ENCODE assay signal across 1 cellular context in the genomic region with DNA sequence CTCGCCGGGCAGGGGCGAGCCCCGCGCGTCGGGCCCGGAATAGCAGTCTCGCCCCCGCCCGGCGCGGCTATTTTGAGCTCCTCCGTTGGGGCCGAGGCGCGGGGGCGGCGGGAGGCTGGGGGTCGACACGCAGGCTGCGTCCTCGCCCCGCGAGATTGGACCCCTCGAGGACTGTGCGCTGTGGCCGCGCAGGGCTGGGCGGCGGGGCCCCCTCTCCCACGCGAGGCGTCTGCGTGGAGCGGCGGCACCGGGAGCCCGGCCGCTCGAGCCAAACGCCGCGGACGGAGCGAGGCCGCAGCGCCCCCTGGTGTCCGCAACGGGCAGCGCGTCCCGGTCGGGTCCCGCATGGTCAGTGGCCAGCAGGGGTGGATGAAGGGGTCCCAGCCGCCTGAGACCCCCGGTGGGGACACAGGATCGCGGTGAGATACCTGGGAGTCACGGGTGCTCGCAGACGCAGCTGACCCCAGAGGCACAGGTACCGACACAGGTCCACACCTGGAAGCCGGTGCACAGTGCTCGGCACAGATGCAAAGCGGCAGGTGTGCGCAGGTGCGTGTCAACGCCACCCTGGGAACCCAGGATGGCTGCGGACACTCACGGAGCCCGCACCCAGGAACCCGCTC.
TF ChIP-seq lines count a peak whose summit lies in the region.

No MANE protein-coding gene starts in this region.

TF ChIP-seq in HepG2, 621 proteins besides CTCF, POLR2A, EP300 and RAD21 (continued from another document and continues in another):
- TF ChIP-seq, protein P1, sequence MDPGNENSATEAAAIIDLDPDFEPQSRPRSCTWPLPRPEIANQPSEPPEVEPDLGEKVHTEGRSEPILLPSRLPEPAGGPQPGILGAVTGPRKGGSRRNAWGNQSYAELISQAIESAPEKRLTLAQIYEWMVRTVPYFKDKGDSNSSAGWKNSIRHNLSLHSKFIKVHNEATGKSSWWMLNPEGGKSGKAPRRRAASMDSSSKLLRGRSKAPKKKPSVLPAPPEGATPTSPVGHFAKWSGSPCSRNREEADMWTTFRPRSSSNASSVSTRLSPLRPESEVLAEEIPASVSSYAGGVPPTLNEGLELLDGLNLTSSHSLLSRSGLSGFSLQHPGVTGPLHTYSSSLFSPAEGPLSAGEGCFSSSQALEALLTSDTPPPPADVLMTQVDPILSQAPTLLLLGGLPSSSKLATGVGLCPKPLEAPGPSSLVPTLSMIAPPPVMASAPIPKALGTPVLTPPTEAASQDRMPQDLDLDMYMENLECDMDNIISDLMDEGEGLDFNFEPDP (CRISPR knock-in tag; conservative IDR thresholded peaks at IDR 0.05) = no peak
- TF ChIP-seq SMARCC2 (IDR thresholded peaks at IDR 0.05) (no peak), ZC3H4 (CRISPR knock-in tag; IDR thresholded peaks at IDR 0.05; ENCODE audit: borderline replicate concordance) (no peak), FOXK2 (IDR thresholded peaks at IDR 0.05) (no peak), MTA1 (CRISPR knock-in tag; IDR thresholded peaks at IDR 0.05; ENCODE audit: borderline replicate concordance) (no peak), SMC3 (IDR thresholded peaks at IDR 0.05; ENCODE audit: low read length) (peak; percentile 21; the same call in 1 of the 2 replicates), HNRNPH1 (optimal IDR thresholded peaks at IDR 0.05; ENCODE audit: low read depth, low read length) (no peak), ZNF792 (CRISPR knock-in tag; IDR thresholded peaks at IDR 0.05) (no peak), RFXAP (CRISPR knock-in tag; IDR thresholded peaks at IDR 0.05; ENCODE audit: borderline replicate concordance) (no peak), ZNF678 (CRISPR knock-in tag; IDR thresholded peaks at IDR 0.05) (no peak), ZC3H13 (CRISPR knock-in tag; IDR thresholded peaks at IDR 0.05) (no peak), HMG20A (CRISPR knock-in tag; IDR thresholded peaks at IDR 0.05; ENCODE audit: borderline replicate concordance) (no peak), ZNF709 (CRISPR knock-in tag; IDR thresholded peaks at IDR 0.05) (no peak), ZKSCAN1 (IDR thresholded peaks at IDR 0.05; ENCODE audit: low read length) (no peak), GRHL1 (CRISPR knock-in tag; conservative IDR thresholded peaks at IDR 0.05) (no peak), YY1 (IDR thresholded peaks at IDR 0.05; ENCODE audit: insufficient read depth, insufficient replicate concordance, low read depth, low read length) (peak; percentile 2), ZNF883 (CRISPR knock-in tag; IDR thresholded peaks at IDR 0.05; ENCODE audit: not compliant biosample characterization) (no peak), ZBTB49 (CRISPR knock-in tag; IDR thresholded peaks at IDR 0.05; ENCODE audit: borderline replicate concordance) (no peak), PLSCR1 (CRISPR knock-in tag; IDR thresholded peaks at IDR 0.05; ENCODE audit: borderline replicate concordance) (no peak), STAG1 (CRISPR knock-in tag; IDR thresholded peaks at IDR 0.05) (peak; percentile 92), ZNF414 (CRISPR knock-in tag; IDR thresholded peaks at IDR 0.05) (no peak), EEA1 (CRISPR knock-in tag; IDR thresholded peaks at IDR 0.05; ENCODE audit: borderline replicate concordance) (no peak), ZNF34 (CRISPR knock-in tag; IDR thresholded peaks at IDR 0.05; ENCODE audit: borderline replicate concordance) (no peak), CBFB (CRISPR knock-in tag; IDR thresholded peaks at IDR 0.05) (no peak), ETV6 (CRISPR knock-in tag; conservative IDR thresholded peaks at IDR 0.05) (0 out of 2 replicates have a peak, but pooled peaks have one; percentile 10), ZNF576 (CRISPR knock-in tag; IDR thresholded peaks at IDR 0.05) (no peak), ZNF431 (CRISPR knock-in tag; IDR thresholded peaks at IDR 0.05; ENCODE audit: borderline replicate concordance, low read depth) (0 out of 2 replicates have a peak, but pooled peaks have one; percentile 24), HOMEZ (CRISPR knock-in tag; IDR thresholded peaks at IDR 0.05; ENCODE audit: low read depth) (no peak)
- TF ChIP-seq, protein P2, sequence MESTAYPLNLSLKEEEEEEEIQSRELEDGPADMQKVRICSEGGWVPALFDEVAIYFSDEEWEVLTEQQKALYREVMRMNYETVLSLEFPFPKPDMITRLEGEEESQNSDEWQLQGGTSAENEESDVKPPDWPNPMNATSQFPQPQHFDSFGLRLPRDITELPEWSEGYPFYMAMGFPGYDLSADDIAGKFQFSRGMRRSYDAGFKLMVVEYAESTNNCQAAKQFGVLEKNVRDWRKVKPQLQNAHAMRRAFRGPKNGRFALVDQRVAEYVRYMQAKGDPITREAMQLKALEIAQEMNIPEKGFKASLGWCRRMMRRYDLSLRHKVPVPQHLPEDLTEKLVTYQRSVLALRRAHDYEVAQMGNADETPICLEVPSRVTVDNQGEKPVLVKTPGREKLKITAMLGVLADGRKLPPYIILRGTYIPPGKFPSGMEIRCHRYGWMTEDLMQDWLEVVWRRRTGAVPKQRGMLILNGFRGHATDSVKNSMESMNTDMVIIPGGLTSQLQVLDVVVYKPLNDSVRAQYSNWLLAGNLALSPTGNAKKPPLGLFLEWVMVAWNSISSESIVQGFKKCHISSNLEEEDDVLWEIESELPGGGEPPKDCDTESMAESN (CRISPR knock-in tag; conservative IDR thresholded peaks at IDR 0.05) = 0 out of 2 replicates have a peak, but pooled peaks have one; percentile 24
- TF ChIP-seq, protein P3, sequence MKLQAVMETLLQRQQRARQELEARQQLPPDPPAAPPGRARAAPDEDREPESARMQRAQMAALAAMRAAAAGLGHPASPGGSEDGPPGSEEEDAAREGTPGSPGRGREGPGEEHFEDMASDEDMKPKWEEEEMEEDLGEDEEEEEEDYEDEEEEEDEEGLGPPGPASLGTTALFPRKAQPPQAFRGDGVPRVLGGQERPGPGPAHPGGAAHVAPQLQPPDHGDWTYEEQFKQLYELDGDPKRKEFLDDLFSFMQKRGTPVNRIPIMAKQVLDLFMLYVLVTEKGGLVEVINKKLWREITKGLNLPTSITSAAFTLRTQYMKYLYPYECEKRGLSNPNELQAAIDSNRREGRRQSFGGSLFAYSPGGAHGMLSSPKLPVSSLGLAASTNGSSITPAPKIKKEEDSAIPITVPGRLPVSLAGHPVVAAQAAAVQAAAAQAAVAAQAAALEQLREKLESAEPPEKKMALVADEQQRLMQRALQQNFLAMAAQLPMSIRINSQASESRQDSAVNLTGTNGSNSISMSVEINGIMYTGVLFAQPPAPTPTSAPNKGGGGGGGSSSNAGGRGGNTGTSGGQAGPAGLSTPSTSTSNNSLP (IDR thresholded peaks at IDR 0.05; ENCODE audit: low read depth, low read length) = no peak
- TF ChIP-seq, protein P4, sequence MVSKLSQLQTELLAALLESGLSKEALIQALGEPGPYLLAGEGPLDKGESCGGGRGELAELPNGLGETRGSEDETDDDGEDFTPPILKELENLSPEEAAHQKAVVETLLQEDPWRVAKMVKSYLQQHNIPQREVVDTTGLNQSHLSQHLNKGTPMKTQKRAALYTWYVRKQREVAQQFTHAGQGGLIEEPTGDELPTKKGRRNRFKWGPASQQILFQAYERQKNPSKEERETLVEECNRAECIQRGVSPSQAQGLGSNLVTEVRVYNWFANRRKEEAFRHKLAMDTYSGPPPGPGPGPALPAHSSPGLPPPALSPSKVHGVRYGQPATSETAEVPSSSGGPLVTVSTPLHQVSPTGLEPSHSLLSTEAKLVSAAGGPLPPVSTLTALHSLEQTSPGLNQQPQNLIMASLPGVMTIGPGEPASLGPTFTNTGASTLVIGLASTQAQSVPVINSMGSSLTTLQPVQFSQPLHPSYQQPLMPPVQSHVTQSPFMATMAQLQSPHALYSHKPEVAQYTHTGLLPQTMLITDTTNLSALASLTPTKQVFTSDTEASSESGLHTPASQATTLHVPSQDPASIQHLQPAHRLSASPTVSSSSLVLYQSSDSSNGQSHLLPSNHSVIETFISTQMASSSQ (IDR thresholded peaks at IDR 0.05; ENCODE audit: low read depth) = no peak
- TF ChIP-seq, protein P4 (CRISPR knock-in tag; IDR thresholded peaks at IDR 0.05; ENCODE audit: borderline replicate concordance) = 0 out of 2 replicates have a peak, but pooled peaks have one; percentile 51
- TF ChIP-seq, protein P5, sequence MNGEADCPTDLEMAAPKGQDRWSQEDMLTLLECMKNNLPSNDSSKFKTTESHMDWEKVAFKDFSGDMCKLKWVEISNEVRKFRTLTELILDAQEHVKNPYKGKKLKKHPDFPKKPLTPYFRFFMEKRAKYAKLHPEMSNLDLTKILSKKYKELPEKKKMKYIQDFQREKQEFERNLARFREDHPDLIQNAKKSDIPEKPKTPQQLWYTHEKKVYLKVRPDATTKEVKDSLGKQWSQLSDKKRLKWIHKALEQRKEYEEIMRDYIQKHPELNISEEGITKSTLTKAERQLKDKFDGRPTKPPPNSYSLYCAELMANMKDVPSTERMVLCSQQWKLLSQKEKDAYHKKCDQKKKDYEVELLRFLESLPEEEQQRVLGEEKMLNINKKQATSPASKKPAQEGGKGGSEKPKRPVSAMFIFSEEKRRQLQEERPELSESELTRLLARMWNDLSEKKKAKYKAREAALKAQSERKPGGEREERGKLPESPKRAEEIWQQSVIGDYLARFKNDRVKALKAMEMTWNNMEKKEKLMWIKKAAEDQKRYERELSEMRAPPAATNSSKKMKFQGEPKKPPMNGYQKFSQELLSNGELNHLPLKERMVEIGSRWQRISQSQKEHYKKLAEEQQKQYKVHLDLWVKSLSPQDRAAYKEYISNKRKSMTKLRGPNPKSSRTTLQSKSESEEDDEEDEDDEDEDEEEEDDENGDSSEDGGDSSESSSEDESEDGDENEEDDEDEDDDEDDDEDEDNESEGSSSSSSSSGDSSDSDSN (CRISPR knock-in tag; IDR thresholded peaks at IDR 0.05) = no peak; the same call in 1 of the 2 replicates
